Comparison of ENCODE assay signal across 1 cellular context in the genomic region with DNA sequence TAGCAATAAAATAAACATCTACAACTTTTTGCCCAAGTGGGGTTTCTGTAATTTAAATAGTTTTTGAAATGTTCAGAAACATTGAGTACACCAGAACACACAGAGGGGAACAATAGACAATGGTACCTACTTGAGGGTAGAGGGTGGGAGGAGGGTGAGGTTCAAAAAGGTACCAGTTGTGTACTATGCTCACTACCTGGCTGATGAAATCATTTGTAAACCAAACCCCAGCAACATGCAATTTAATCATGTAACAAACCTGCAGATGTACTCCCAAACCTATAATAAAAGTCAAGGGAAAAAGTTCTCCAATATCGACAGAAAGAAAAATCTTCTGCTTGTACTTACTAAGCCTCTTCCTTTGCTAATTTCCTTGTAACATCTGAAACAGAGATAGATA.
A peak's percentile ranks its signal among the peaks of the same experiment; 100 is the strongest.
TF ChIP-seq lines count a peak whose summit lies in the region.

No MANE protein-coding gene starts in this region.

TF ChIP-seq in HEK293, 187 proteins besides CTCF, POLR2A, EP300 and RAD21 (continued from another document):
- TF ChIP-seq, protein P1, sequence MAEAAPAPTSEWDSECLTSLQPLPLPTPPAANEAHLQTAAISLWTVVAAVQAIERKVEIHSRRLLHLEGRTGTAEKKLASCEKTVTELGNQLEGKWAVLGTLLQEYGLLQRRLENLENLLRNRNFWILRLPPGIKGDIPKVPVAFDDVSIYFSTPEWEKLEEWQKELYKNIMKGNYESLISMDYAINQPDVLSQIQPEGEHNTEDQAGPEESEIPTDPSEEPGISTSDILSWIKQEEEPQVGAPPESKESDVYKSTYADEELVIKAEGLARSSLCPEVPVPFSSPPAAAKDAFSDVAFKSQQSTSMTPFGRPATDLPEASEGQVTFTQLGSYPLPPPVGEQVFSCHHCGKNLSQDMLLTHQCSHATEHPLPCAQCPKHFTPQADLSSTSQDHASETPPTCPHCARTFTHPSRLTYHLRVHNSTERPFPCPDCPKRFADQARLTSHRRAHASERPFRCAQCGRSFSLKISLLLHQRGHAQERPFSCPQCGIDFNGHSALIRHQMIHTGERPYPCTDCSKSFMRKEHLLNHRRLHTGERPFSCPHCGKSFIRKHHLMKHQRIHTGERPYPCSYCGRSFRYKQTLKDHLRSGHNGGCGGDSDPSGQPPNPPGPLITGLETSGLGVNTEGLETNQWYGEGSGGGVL (tag by site-specific recombination; IDR thresholded peaks at IDR 0.05) = 0 out of 2 replicates have a peak, but pooled peaks have one; percentile 9
- TF ChIP-seq, protein P2, sequence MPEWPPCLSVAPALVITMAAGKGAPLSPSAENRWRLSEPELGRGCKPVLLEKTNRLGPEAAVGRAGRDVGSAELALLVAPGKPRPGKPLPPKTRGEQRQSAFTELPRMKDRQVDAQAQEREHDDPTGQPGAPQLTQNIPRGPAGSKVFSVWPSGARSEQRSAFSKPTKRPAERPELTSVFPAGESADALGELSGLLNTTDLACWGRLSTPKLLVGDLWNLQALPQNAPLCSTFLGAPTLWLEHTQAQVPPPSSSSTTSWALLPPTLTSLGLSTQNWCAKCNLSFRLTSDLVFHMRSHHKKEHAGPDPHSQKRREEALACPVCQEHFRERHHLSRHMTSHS (tag by site-specific recombination; IDR thresholded peaks at IDR 0.05) = no peak
- TF ChIP-seq, protein P3, sequence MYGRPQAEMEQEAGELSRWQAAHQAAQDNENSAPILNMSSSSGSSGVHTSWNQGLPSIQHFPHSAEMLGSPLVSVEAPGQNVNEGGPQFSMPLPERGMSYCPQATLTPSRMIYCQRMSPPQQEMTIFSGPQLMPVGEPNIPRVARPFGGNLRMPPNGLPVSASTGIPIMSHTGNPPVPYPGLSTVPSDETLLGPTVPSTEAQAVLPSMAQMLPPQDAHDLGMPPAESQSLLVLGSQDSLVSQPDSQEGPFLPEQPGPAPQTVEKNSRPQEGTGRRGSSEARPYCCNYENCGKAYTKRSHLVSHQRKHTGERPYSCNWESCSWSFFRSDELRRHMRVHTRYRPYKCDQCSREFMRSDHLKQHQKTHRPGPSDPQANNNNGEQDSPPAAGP (tag by site-specific recombination; IDR thresholded peaks at IDR 0.05) = no peak
